Comparison of ENCODE assay signal across 1 cellular context in genomic region chr2:232870002-232870765, GRCh38.
A peak's percentile ranks its signal among the peaks of the same experiment; 100 is the strongest.
TF ChIP-seq lines count a peak whose summit lies in the region.

SNORC (plus strand) TSS chr2:232870264; CDS start chr2:232870342, 78 bp downstream.

TF ChIP-seq in HepG2, 621 proteins besides CTCF, POLR2A, EP300 and RAD21 (continued from another document and continues in another):
- TF ChIP-seq HNF1A (IDR thresholded peaks at IDR 0.05; ENCODE audit: low read depth) (no peak), HNF1A (CRISPR knock-in tag; IDR thresholded peaks at IDR 0.05; ENCODE audit: borderline replicate concordance) (0 out of 2 replicates have a peak, but pooled peaks have one; percentile 11), POLR2AphosphoS5 (IDR thresholded peaks at IDR 0.05; ENCODE audit: low read depth, low read length) (peak; percentile 45; the same call in 1 of the 2 replicates), CBX5 (CRISPR knock-in tag; IDR thresholded peaks at IDR 0.05; ENCODE audit: borderline replicate concordance) (0 out of 2 replicates have a peak, but pooled peaks have one; percentile 2), RBM39 (IDR thresholded peaks at IDR 0.05; ENCODE audit: low read depth, low read length, poor library complexity, severe bottlenecking) (peak; percentile 55), RBFOX2 (IDR thresholded peaks at IDR 0.05; ENCODE audit: low read depth, low read length) (peak; percentile 86), FOXP4 (CRISPR knock-in tag; IDR thresholded peaks at IDR 0.05) (no peak), SRSF1 (optimal IDR thresholded peaks at IDR 0.05; ENCODE audit: low read depth, low read length) (peak; percentile 66), HNRNPLL (IDR thresholded peaks at IDR 0.05; ENCODE audit: low read depth, low read length, poor library complexity, severe bottlenecking) (peak; percentile 72), NFKB2 (CRISPR knock-in tag; IDR thresholded peaks at IDR 0.05; ENCODE audit: borderline replicate concordance) (0 out of 2 replicates have a peak, but pooled peaks have one; percentile 14), BCL3 (CRISPR knock-in tag; IDR thresholded peaks at IDR 0.05) (no peak), ZNF350 (CRISPR knock-in tag; IDR thresholded peaks at IDR 0.05; ENCODE audit: borderline replicate concordance, low read depth) (0 out of 2 replicates have a peak, but pooled peaks have one; percentile 20), ZHX2 (IDR thresholded peaks at IDR 0.05; ENCODE audit: low read depth) (0 out of 2 replicates have a peak, but pooled peaks have one; percentile 30), ZHX2 (CRISPR knock-in tag; IDR thresholded peaks at IDR 0.05; ENCODE audit: borderline replicate concordance) (no peak), NFATC3 (CRISPR knock-in tag; IDR thresholded peaks at IDR 0.05) (no peak), ATM (IDR thresholded peaks at IDR 0.05; ENCODE audit: borderline replicate concordance) (no peak), ZNF740 (CRISPR knock-in tag; IDR thresholded peaks at IDR 0.05) (peak; percentile 87; the same call in 1 of the 2 replicates), DMTF1 (CRISPR knock-in tag; IDR thresholded peaks at IDR 0.05) (no peak), POLR2G (IDR thresholded peaks at IDR 0.05; ENCODE audit: low read depth, low read length) (peak; percentile 87), TOPORS (CRISPR knock-in tag; IDR thresholded peaks at IDR 0.05) (no peak), MYC (CRISPR knock-in tag; IDR thresholded peaks at IDR 0.05; ENCODE audit: borderline replicate concordance) (peak; percentile 20; the same call in 1 of the 2 replicates), ZNF747 (CRISPR knock-in tag; IDR thresholded peaks at IDR 0.05; ENCODE audit: borderline replicate concordance) (peak; percentile 21; the same call in 1 of the 2 replicates), ZNF687 (CRISPR knock-in tag; IDR thresholded peaks at IDR 0.05) (peak; percentile 36), ZNF839 (CRISPR knock-in tag; IDR thresholded peaks at IDR 0.05; ENCODE audit: borderline replicate concordance) (no peak), ZBTB33 (CRISPR knock-in tag; IDR thresholded peaks at IDR 0.05) (peak; percentile 16; the same call in 1 of the 2 replicates), MAX (IDR thresholded peaks at IDR 0.05) (0 out of 2 replicates have a peak, but pooled peaks have one; percentile 11)
